6 cellular contexts compared by ENCODE assay signal in genomic region chr18:74565993-74566392, GRCh38. TPM values are rescaled to one million over a fixed set of nuclear protein-coding genes. Genes with fewer than 3 reads are reported as not detected.
"Had no signal": no experiment of that assay in that cellular context is flagged by ENCODE, and none has a peak within 500 bp of the region (broad histone marks: within the 10 kb centered on the region; RNA-seq: fewer than 3 reads in every experiment).

No MANE protein-coding gene starts in this region.

RNA-seq across cellular contexts. Expression of gene CNDP1, which starts 31.7 kb away (rescaled TPM):
- total RNA-seq: GM23248, H1, H4, H7, H9, HFFc6 had no signal
- polyA plus RNA-seq: GM23248 had no signal
